Comparison of ENCODE assay signal across 25 cellular contexts in the genomic region with DNA sequence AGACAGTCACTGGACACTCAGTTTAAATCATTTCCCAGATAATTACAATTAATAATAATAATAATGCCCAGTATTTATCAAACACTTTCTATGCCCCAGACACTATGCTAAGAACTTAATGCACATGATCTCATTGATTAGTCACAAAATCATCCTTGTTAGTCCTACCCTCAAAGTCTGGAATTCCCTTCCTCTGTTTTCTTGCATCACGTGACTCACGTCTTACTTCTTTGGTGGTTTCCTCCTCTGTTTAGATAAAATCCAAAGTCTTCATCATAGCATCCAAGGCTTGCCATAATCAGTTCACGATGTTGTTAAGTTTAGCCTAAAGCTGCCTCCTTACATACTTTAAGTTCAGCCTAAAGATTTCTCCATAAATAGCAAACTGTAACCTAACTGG.
DNase-seq lines count a peak whose midpoint lies in the region; ATAC-seq, FAIRE-seq and TF ChIP-seq lines count a peak whose summit lies in the region.
"Had no signal": no experiment of that assay in that cellular context is flagged by ENCODE, and none has a peak within 500 bp of the region (broad histone marks: within the 10 kb centered on the region; RNA-seq: fewer than 3 reads in every experiment).

No MANE protein-coding gene starts in this region.

- no peak overlapping the region for H3K4me3 Mint-ChIP-seq in stimulated activated naive CD8-positive, alpha-beta T cell treated with anti-CD3 and anti-CD28 coated beads, Interleukin-15, amount 100 ng/mL, for 72 hours
- H3K4me3 Mint-ChIP-seq in endodermal cell = no peak overlapping the region
- H3K4me3 Mint-ChIP-seq: CD4-positive, alpha-beta T cell; mesothelial cell of epicardium; nephron had no signal

- no peak for FAIRE-seq in urothelium cell line (lab: Jason Lieb, UNC)
- FAIRE-seq: A549, colon, endometrium had no signal

- TF ChIP-seq CTCF in fibroblast of mammary gland (conservative IDR thresholded peaks at IDR 0.05; ENCODE audit: control insufficient read depth, insufficient read depth, low read depth, low read length) (no peak), endodermal cell (conservative IDR thresholded peaks at IDR 0.05) (no peak)

- WGBS in endodermal cell (ENCODE audit: insufficient coverage in 1 of 2, insufficient read length in 1 of 2), 2 experiments = 90 to 98% methylated on average over 2 to 3 of the region's 3 CpGs

- DNase-seq in A172 (ENCODE audit: low spot score) (peak; percentile 6), GM03348 (ENCODE audit: low spot score) (peak; percentile 13), amniotic stem cell (lab: John Stamatoyannopoulos, UW) (peak; percentile 27), fibroblast of mammary gland (ENCODE audit: low read depth) (peak; percentile 88), urothelium cell line (ENCODE audit: low spot score) (no peak), NCI-H748 treated with DMSO at 0.1 percent for 48 hours (lab: John Stamatoyannopoulos, UW) (no peak), endodermal cell (no peak)
- DNase-seq in stimulated activated naive CD8-positive, alpha-beta T cell treated with anti-CD3 and anti-CD28 coated beads, Interleukin-15, amount 100 ng/mL, for 72 hours = no peak
- DNase-seq: activated CD4-positive, alpha-beta T cell treated with anti-CD3 and anti-CD28 coated beads, Interleukin-2, amount 50 U/mL, for 1 hour; activated CD8-positive, alpha-beta memory T cell treated with anti-CD3 and anti-CD28 coated beads, Interleukin-2, amount 50 U/mL, for 4 hours; activated effector memory CD4-positive, alpha-beta T cell treated with Interleukin-2 at 50 U/mL for 16 hours; aorta; CD4-positive, alpha-beta T cell; DMS153; NCI-H1092; NCI-H2029 treated with DMSO at 0.1 percent for 48 hours; NCI-H510A treated with DMSO at 0.1 percent for 48 hours had no signal

- no peak overlapping the region for H3K27ac Mint-ChIP-seq in stimulated activated naive CD8-positive, alpha-beta T cell treated with anti-CD3 and anti-CD28 coated beads, Interleukin-15, amount 100 ng/mL, for 72 hours
- no peak overlapping the region for H3K27ac Mint-ChIP-seq in endodermal cell
- H3K27ac Mint-ChIP-seq: CD4-positive, alpha-beta T cell; nephron had no signal

- H3K36me3 Mint-ChIP-seq in endodermal cell (ENCODE audit: low read depth) = no peaks in the 10 kb centered on the region
- H3K36me3 Mint-ChIP-seq: mesothelial cell of epicardium had no signal

- H3K4me3 ChIP-seq in fibroblast of mammary gland (ENCODE audit: control insufficient read depth, low read depth, low read length) = no peak overlapping the region
- no peak overlapping the region for H3K4me3 ChIP-seq in endodermal cell (ENCODE audit: low read length)
- H3K4me3 ChIP-seq: A549, HAP-1 had no signal

- no peak overlapping the region for H3K9ac ChIP-seq in endodermal cell (ENCODE audit: extremely low read depth, low read length, poor library complexity, severe bottlenecking)
- H3K9ac ChIP-seq: KMS-11 had no signal

- H3K9me3 ChIP-seq in endodermal cell (ENCODE audit: control insufficient read depth, low read length) = no peaks in the 10 kb centered on the region
- H3K9me3 ChIP-seq: A549, HAP-1 had no signal

- no peaks in the 10 kb centered on the region for H3K4me1 Mint-ChIP-seq in stimulated activated naive CD8-positive, alpha-beta T cell treated with anti-CD3 and anti-CD28 coated beads, Interleukin-15, amount 100 ng/mL, for 72 hours
- H3K4me1 Mint-ChIP-seq in endodermal cell = peaks cover 21% of the 10 kb centered on the region

- H3K36me3 ChIP-seq in endodermal cell (ENCODE audit: control insufficient read depth, insufficient read depth, low read length) = no peaks in the 10 kb centered on the region
- H3K36me3 ChIP-seq: HAP-1 had no signal

- H3K27ac ChIP-seq in endodermal cell (ENCODE audit: low read depth, low read length) = no peak overlapping the region
- H3K27ac ChIP-seq: A549, KMS-11 had no signal

- ATAC-seq in stimulated activated naive CD8-positive, alpha-beta T cell treated with anti-CD3 and anti-CD28 coated beads, Interleukin-15, amount 100 ng/mL, for 72 hours = no peak
- ATAC-seq: A549, left colon had no signal

- H3K27me3 ChIP-seq in endodermal cell (ENCODE audit: control insufficient read depth, insufficient read depth, low read length, poor library complexity, severe bottlenecking) = no peaks in the 10 kb centered on the region

- no peaks in the 10 kb centered on the region for H3K9me3 Mint-ChIP-seq in stimulated activated naive CD8-positive, alpha-beta T cell treated with anti-CD3 and anti-CD28 coated beads, Interleukin-15, amount 100 ng/mL, for 72 hours
- no peaks in the 10 kb centered on the region for H3K9me3 Mint-ChIP-seq in endodermal cell
- H3K9me3 Mint-ChIP-seq: CD4-positive, alpha-beta T cell; mesothelial cell of epicardium; nephron had no signal

- H3K4me1 ChIP-seq in endodermal cell (ENCODE audit: control insufficient read depth, insufficient read depth, low read length) = no peaks in the 10 kb centered on the region
- H3K4me1 ChIP-seq: A549, HAP-1 had no signal

- peaks cover 55% of the 10 kb centered on the region for H3K27me3 Mint-ChIP-seq in stimulated activated naive CD8-positive, alpha-beta T cell treated with anti-CD3 and anti-CD28 coated beads, Interleukin-15, amount 100 ng/mL, for 72 hours
- H3K27me3 Mint-ChIP-seq in endodermal cell (ENCODE audit: insufficient read depth) = peaks cover 7% of the 10 kb centered on the region

Comparison
In these comparisons a context has a peak if more than half of its experiments do, and no peak if none do; other contexts are left out.
1. DNase-seq: peak in A172 (single experiment), GM03348 (single experiment), amniotic stem cell (single experiment) and fibroblast of mammary gland (single experiment); none in urothelium cell line (single experiment), NCI-H748 treated with DMSO at 0.1 percent for 48 hours (single experiment), stimulated activated naive CD8-positive, alpha-beta T cell treated with anti-CD3 and anti-CD28 coated beads, Interleukin-15, amount 100 ng/mL, for 72 hours (0 of 2) and endodermal cell (single experiment).